ENCODE assay signal across 8 cellular contexts in genomic region chr7:142855401-142855743, GRCh38. TPM values are rescaled to one million over a fixed set of nuclear protein-coding genes. Genes with fewer than 3 reads are reported as not detected.
DNase-seq lines count a peak whose midpoint lies in the region; ATAC-seq, FAIRE-seq and TF ChIP-seq lines count a peak whose summit lies in the region.

No MANE protein-coding gene starts in this region.

- BruUV-seq in HepG2 (replicated peaks; lab: Mats Ljungman, UMichigan) = no TSS peak

- TF ChIP-seq CTCF in left ventricle myocardium inferior (IDR thresholded peaks at IDR 0.05; ENCODE audit: borderline replicate concordance) (no peak), HepG2 (CRISPR knock-in tag; IDR thresholded peaks at IDR 0.05) (no peak), transverse colon (IDR thresholded peaks at IDR 0.05) (no peak)

- ATAC-seq in HepG2 (peak; percentile 11), GM18870 (IDR thresholded peaks at IDR 0.05; ENCODE audit: unreplicated experiment) (no peak), HG03039 (IDR thresholded peaks at IDR 0.05; ENCODE audit: unreplicated experiment) (no peak)

- peak overlapping the region; percentile 73 for H3K4me3 Mint-ChIP-seq in activated naive CD8-positive, alpha-beta T cell treated with anti-CD3 and anti-CD28 coated beads for 36 hours

- POLR2A ChIA-PET in HepG2 (lab: Yijun Ruan, JAX) = no interaction called here

- H3K4me1 Mint-ChIP-seq in activated naive CD8-positive, alpha-beta T cell treated with anti-CD3 and anti-CD28 coated beads for 36 hours = peaks cover 16% of the 10 kb centered on the region

- no peak overlapping the region for H3K9ac ChIP-seq in HepG2 (ENCODE audit: insufficient read depth, low read depth, low read length)

- TF ChIP-seq RAD21 in HepG2 (CRISPR knock-in tag; IDR thresholded peaks at IDR 0.05) = no peak

- in situ Hi-C loops in HepG2 (cut with HindIII; ENCODE audit: extremely low pct_ligation_motif_present, low pct_unique_long_range_greater_than_20kb) = no loop called here
- in situ Hi-C loops in transverse colon (cut with MboI; ENCODE audit: low pct_ligation_motif_present in 1 of 4, low pct_unique_long_range_greater_than_20kb in 1 of 4, low sequenced_read_pairs in 3 of 4) = loop anchor here in 3 of 4 donors (10.0 to 25.0 kb wide), 2 partner anchors 149 to 357 kb away; partner anchors contain the start of gene TAS2R40 (in 3 of the 3)

- peaks cover 22% of the 10 kb centered on the region for H3K4me1 ChIP-seq in left ventricle myocardium inferior
- H3K4me1 ChIP-seq in HepG2 (ENCODE audit: insufficient read depth, low read length) = no peaks in the 10 kb centered on the region
- H3K4me1 ChIP-seq in transverse colon = peaks cover 0 to 14% (median 7%) of the 10 kb centered on the region in 4 donors

- H3K27ac Mint-ChIP-seq in activated naive CD8-positive, alpha-beta T cell treated with anti-CD3 and anti-CD28 coated beads for 36 hours = no peak overlapping the region

- no peak for DNase-seq in left ventricle myocardium inferior
- DNase-seq in cardiac septum (ENCODE audit: low spot score) = no peak
- DNase-seq in activated naive CD8-positive, alpha-beta T cell treated with anti-CD3 and anti-CD28 coated beads for 36 hours = no peak
- no peak for DNase-seq in HepG2 (ENCODE audit: low spot score)
- no peak for DNase-seq in transverse colon
- DNase-seq in substantia nigra (lab: John Stamatoyannopoulos, UW) = no peak

- peak overlapping the region; percentile 75 for H3K4me3 ChIP-seq in left ventricle myocardium inferior
- H3K4me3 ChIP-seq in HepG2 (replicated peaks in 1 of 3; ENCODE audit: insufficient read depth in 1 of 3, low read depth in 2 of 3, low read length in 3 of 3) = peak overlapping the region in 1 of 3 experiments; percentile 77; a peak in 1 of 6 replicates
- H3K4me3 ChIP-seq in transverse colon = peak overlapping the region; percentile 33 to 74 (median 52)

- intact Hi-C loops in left ventricle myocardium inferior (cut with micrococcal nuclease) (loop anchor here (10.0 kb wide), 1 partner anchor 149 kb away; no protein-coding TSS in a partner anchor), cardiac septum (cut with DNase I) (no loop called here), HepG2 (cut with micrococcal nuclease; ENCODE audit: unreplicated experiment) (no loop called here), transverse colon (cut with DNase I; ENCODE audit: low total_unique reads) (no loop called here)

- TF ChIP-seq EP300 in HepG2 (IDR thresholded peaks at IDR 0.05; ENCODE audit: low read depth in 2 of 2, low read length in 2 of 2) = no peak
- TF ChIP-seq EP300 in HepG2 (CRISPR knock-in tag; IDR thresholded peaks at IDR 0.05; ENCODE audit: borderline replicate concordance) = no peak
- TF ChIP-seq EP300 in transverse colon (IDR thresholded peaks at IDR 0.05; ENCODE audit: low read depth) = no peak

- H3K9me3 ChIP-seq in left ventricle myocardium inferior (replicated peaks) (no peaks in the 10 kb centered on the region), HepG2 (ENCODE audit: low read length) (no peaks in the 10 kb centered on the region), transverse colon (no peaks in the 10 kb centered on the region)

- H2AFZ ChIP-seq in HepG2 (ENCODE audit: low read length) = no peak overlapping the region

- no peaks in the 10 kb centered on the region for H3K27me3 Mint-ChIP-seq in activated naive CD8-positive, alpha-beta T cell treated with anti-CD3 and anti-CD28 coated beads for 36 hours

- H3K36me3 ChIP-seq in left ventricle myocardium inferior = no peaks in the 10 kb centered on the region
- H3K36me3 ChIP-seq in HepG2 (replicated peaks in 1 of 2; ENCODE audit: control insufficient read depth in 1 of 2, insufficient read depth in 2 of 2, low read length in 2 of 2) = no peaks in the 10 kb centered on the region
- H3K36me3 ChIP-seq in transverse colon = no peaks in the 10 kb centered on the region

- TF ChIP-seq POLR2A in HepG2 (IDR thresholded peaks at IDR 0.05; ENCODE audit: insufficient read depth in 1 of 2, low read depth in 2 of 2, low read length in 2 of 2) (no peak), transverse colon (IDR thresholded peaks at IDR 0.05) (no peak)

- H3K27ac ChIP-seq in left ventricle myocardium inferior (replicated peaks) (no peak overlapping the region), HepG2 (ENCODE audit: extremely low read length, insufficient read depth, low read length) (no peak overlapping the region), transverse colon (peak overlapping the region; percentile 67 to 76 (median 70)), substantia nigra (ENCODE audit: low read depth, low read length, poor library complexity, severe bottlenecking) (no peak overlapping the region)

- H4K20me1 ChIP-seq in HepG2 (ENCODE audit: insufficient read depth, low read length) = no peaks in the 10 kb centered on the region

- no peaks in the 10 kb centered on the region for H3K79me2 ChIP-seq in HepG2 (ENCODE audit: insufficient read depth, low read length)

- H3K36me3 Mint-ChIP-seq in activated naive CD8-positive, alpha-beta T cell treated with anti-CD3 and anti-CD28 coated beads for 36 hours = no peaks in the 10 kb centered on the region

- peaks cover 52% of the 10 kb centered on the region for H3K27me3 ChIP-seq in left ventricle myocardium inferior (ENCODE audit: low read depth)
- H3K27me3 ChIP-seq in HepG2 (ENCODE audit: control insufficient read depth in 1 of 2, insufficient read depth in 2 of 2, low read length in 2 of 2) = peaks cover 1 to 35% of the 10 kb centered on the region in 2 experiments; a peak in 3 of 5 replicates
- peaks cover 3% of the 10 kb centered on the region for H3K27me3 ChIP-seq in transverse colon

- WGBS in HepG2 (ENCODE audit: low lambda C conversion rate) = 40% methylated on average over 5 of the region's 9 CpGs
- WGBS in transverse colon (ENCODE audit: low coverage in 1 of 2), 2 donors = 36% methylated on average over 9 of the region's 9 CpGs; no CpG with 5 or more reads in 1 of the 2 donors

- no peak for FAIRE-seq in HepG2 (lab: Jason Lieb, UNC)

- no peaks in the 10 kb centered on the region for H3K9me3 Mint-ChIP-seq in activated naive CD8-positive, alpha-beta T cell treated with anti-CD3 and anti-CD28 coated beads for 36 hours

- CTCF ChIA-PET in HepG2 (lab: Yijun Ruan, JAX; ENCODE audit: low intra/inter-chr PET ratio, low total read pairs) = interaction anchor here (2.3 kb wide), 1 partner anchor 11 kb away, joined by 18 read pairs; no protein-coding TSS in a partner anchor

- H3K4me2 ChIP-seq in HepG2 (ENCODE audit: low read depth, low read length) = peak overlapping the region; percentile 39; the same call in 1 of the 2 replicates

RNA-seq across cellular contexts. Expression of gene EPHB6, which starts 0.5 kb away (rescaled TPM):
- total RNA-seq in left ventricle myocardium inferior (4.4 TPM), cardiac septum (2.0 TPM), HepG2 (2016; rRNA removed; fragmentation: Illumina TruSeq; extraction: Trizol) (not detected in 2 replicates), transverse colon (10 to 100 TPM in 1 of 4 donors, 1 to 10 TPM in 3; 2.9 to 10.2 (median 4.5) TPM)
- 10 to 100 TPM in 1 of 2 experiments, 1 to 10 TPM in 1; 9.0 to 10.0 TPM for total RNA-seq in activated naive CD8-positive, alpha-beta T cell treated with anti-CD3 and anti-CD28 coated beads for 36 hours
- total RNA-seq in HepG2 (2016; cell fraction: cytosol; rRNA removed; fragmentation: Illumina TruSeq; extraction: Trizol; ENCODE audit: low read depth) = not detected in 2 replicates
- total RNA-seq in HepG2 (2016; cell fraction: insoluble cytoplasmic fraction; rRNA removed; fragmentation: Illumina TruSeq; extraction: Trizol) = 0.11 TPM in 1 of 2 replicates, not detected in the other
- not detected in 2 replicates for total RNA-seq in HepG2 (2016; cell fraction: membrane; rRNA removed; fragmentation: Illumina TruSeq; extraction: Trizol)
- not detected in 2 replicates for total RNA-seq in HepG2 (2016; cell fraction: nucleus; rRNA removed; fragmentation: Illumina TruSeq; extraction: Trizol)
- polyA plus RNA-seq in HepG2 (2011; rRNA removed) = not detected in 2 replicates
- polyA plus RNA-seq in HepG2 (2011; cell fraction: cytosol; rRNA removed) = 0.01 TPM in 1 of 2 replicates, not detected in the other
- polyA plus RNA-seq in HepG2 (2011; cell fraction: nucleus; rRNA removed) = 0.14 TPM in 1 of 2 replicates, not detected in the other
- not detected in 2 replicates for polyA plus RNA-seq in HepG2 (2012)
- polyA plus RNA-seq in HepG2 (2016; cell fraction: cytosol; fragmentation: Illumina TruSeq; extraction: Trizol; ENCODE audit: low read depth) = not detected in 2 replicates
- not detected in 2 replicates for polyA plus RNA-seq in HepG2 (2016; cell fraction: insoluble cytoplasmic fraction; fragmentation: Illumina TruSeq; extraction: Trizol; ENCODE audit: low read depth)
- not detected in 2 replicates for polyA plus RNA-seq in HepG2 (2016; cell fraction: membrane; fragmentation: Illumina TruSeq; extraction: Trizol; ENCODE audit: low read depth)
- polyA plus RNA-seq in HepG2 (2016; cell fraction: nucleus; fragmentation: Illumina TruSeq; extraction: Trizol; ENCODE audit: insufficient read depth, low read depth) = not detected in 2 replicates
- polyA minus RNA-seq in HepG2 (2011; rRNA and poly(A)+ RNA removed; ENCODE audit: low replicate concordance) = 0.06 and 0.40 TPM in 2 replicates
- not detected in 2 replicates for polyA minus RNA-seq in HepG2 (2011; cell fraction: cytosol; rRNA and poly(A)+ RNA removed)
- polyA minus RNA-seq in HepG2 (2011; cell fraction: nucleus; rRNA and poly(A)+ RNA removed) = not detected in 2 replicates

RNA-seq across cellular contexts. Expression of gene TRPV6, which starts 30.2 kb away (rescaled TPM):
- total RNA-seq in left ventricle myocardium inferior = not detected
- total RNA-seq in cardiac septum = not detected
- total RNA-seq in activated naive CD8-positive, alpha-beta T cell treated with anti-CD3 and anti-CD28 coated beads for 36 hours = not detected
- total RNA-seq in HepG2 (2016; rRNA removed; fragmentation: Illumina TruSeq; extraction: Trizol) = not detected in 2 replicates
- not detected in 2 replicates for total RNA-seq in HepG2 (2016; cell fraction: cytosol; rRNA removed; fragmentation: Illumina TruSeq; extraction: Trizol; ENCODE audit: low read depth)
- total RNA-seq in HepG2 (2016; cell fraction: insoluble cytoplasmic fraction; rRNA removed; fragmentation: Illumina TruSeq; extraction: Trizol) = not detected in 2 replicates
- not detected in 2 replicates for total RNA-seq in HepG2 (2016; cell fraction: membrane; rRNA removed; fragmentation: Illumina TruSeq; extraction: Trizol)
- total RNA-seq in HepG2 (2016; cell fraction: nucleus; rRNA removed; fragmentation: Illumina TruSeq; extraction: Trizol) = not detected in 2 replicates
- not detected in 2 replicates for polyA plus RNA-seq in HepG2 (2011; rRNA removed)
- not detected in 2 replicates for polyA plus RNA-seq in HepG2 (2011; cell fraction: cytosol; rRNA removed)
- polyA plus RNA-seq in HepG2 (2011; cell fraction: nucleus; rRNA removed) = 0.05 TPM in 1 of 2 replicates, not detected in the other
- polyA plus RNA-seq in HepG2 (2012) = not detected in 2 replicates
- polyA plus RNA-seq in HepG2 (2016; cell fraction: cytosol; fragmentation: Illumina TruSeq; extraction: Trizol; ENCODE audit: low read depth) = not detected in 2 replicates
- polyA plus RNA-seq in HepG2 (2016; cell fraction: insoluble cytoplasmic fraction; fragmentation: Illumina TruSeq; extraction: Trizol; ENCODE audit: low read depth) = not detected in 2 replicates
- polyA plus RNA-seq in HepG2 (2016; cell fraction: membrane; fragmentation: Illumina TruSeq; extraction: Trizol; ENCODE audit: low read depth) = not detected in 2 replicates
- polyA plus RNA-seq in HepG2 (2016; cell fraction: nucleus; fragmentation: Illumina TruSeq; extraction: Trizol; ENCODE audit: insufficient read depth, low read depth) = not detected in 2 replicates
- not detected in 2 replicates for polyA minus RNA-seq in HepG2 (2011; rRNA and poly(A)+ RNA removed; ENCODE audit: low replicate concordance)
- polyA minus RNA-seq in HepG2 (2011; cell fraction: cytosol; rRNA and poly(A)+ RNA removed) = not detected in 2 replicates
- polyA minus RNA-seq in HepG2 (2011; cell fraction: nucleus; rRNA and poly(A)+ RNA removed) = under 0.01 TPM in 1 of 2 replicates, not detected in the other
- 1 to 10 TPM in 1 of 4 donors, under 1 TPM in 1, not detected in 2; 0.14 to 2.9 TPM for total RNA-seq in transverse colon

Comparison
In these comparisons a context has a peak if more than half of its experiments do, and no peak if none do; other contexts are left out.
1. H3K27ac ChIP-seq: peak in transverse colon (4 of 4); none in left ventricle myocardium inferior (single experiment), HepG2 (single experiment) and substantia nigra (single experiment).